ENCODE assay signal across 8 cellular contexts in genomic region chr4:56655627-56656345, GRCh38. TPM values are rescaled to one million over a fixed set of nuclear protein-coding genes. Genes with fewer than 3 reads are reported as not detected.
DNase-seq lines count a peak whose midpoint lies in the region; ATAC-seq and TF ChIP-seq lines count a peak whose summit lies in the region.

No MANE protein-coding gene starts in this region.

- no peak overlapping the region for H3K27ac ChIP-seq in ectodermal cell (ENCODE audit: insufficient read depth, low read depth, low read length, poor library complexity, severe bottlenecking)
- peak overlapping the region; percentile 74 for H3K27ac ChIP-seq in temporal lobe (ENCODE audit: low read depth, low read length)

- peaks cover 7% of the 10 kb centered on the region for H3K4me1 ChIP-seq in ectodermal cell (ENCODE audit: control insufficient read depth, insufficient read depth, low read length)

- WGBS in ectodermal cell, 2 experiments = 0 to 1% methylated on average over 79 of the region's 79 CpGs

- no peak overlapping the region for H3K27ac Mint-ChIP-seq in mesothelial cell of epicardium

- H3K4me3 ChIP-seq in ectodermal cell (ENCODE audit: insufficient read depth, low read depth, low read length) = peak overlapping the region; percentile 43

- DNase-seq in UCSD-AML1 (lab: John Stamatoyannopoulos, UW; ENCODE audit: unreplicated experiment) (peak; percentile 26), mesothelial cell of epicardium (ENCODE audit: low spot score in 2 of 2, unreplicated experiment in 2 of 2) (peak in 1 of 2 experiments; percentile 48), RPMI8226 (no peak), mesenteric fat pad (ENCODE audit: low spot score) (no peak)

- ATAC-seq in GM18868 (IDR thresholded peaks at IDR 0.05; ENCODE audit: unreplicated experiment) (peak; percentile 21), HG03439 (IDR thresholded peaks at IDR 0.05; ENCODE audit: unreplicated experiment) (no peak)

- H3K27me3 Mint-ChIP-seq in mesothelial cell of epicardium (ENCODE audit: low read depth) = peaks cover 85% of the 10 kb centered on the region

- no peaks in the 10 kb centered on the region for H3K9me3 ChIP-seq in ectodermal cell (ENCODE audit: control insufficient read depth, low read length)

- peak overlapping the region; percentile 85 for H3K4me3 Mint-ChIP-seq in mesothelial cell of epicardium

- TF ChIP-seq CTCF in mesothelial cell of epicardium (IDR thresholded peaks at IDR 0.05; ENCODE audit: unreplicated experiment) = no peak

- peaks cover 61% of the 10 kb centered on the region for H3K27me3 ChIP-seq in ectodermal cell (ENCODE audit: control insufficient read depth, insufficient read depth, low read length, poor library complexity, severe bottlenecking)

- no peaks in the 10 kb centered on the region for H3K36me3 ChIP-seq in ectodermal cell (ENCODE audit: control insufficient read depth, insufficient read depth, low read length)

- H3K36me3 Mint-ChIP-seq in mesothelial cell of epicardium = no peaks in the 10 kb centered on the region

- peaks cover 35% of the 10 kb centered on the region for H3K4me1 Mint-ChIP-seq in mesothelial cell of epicardium

- no peaks in the 10 kb centered on the region for H3K9me3 Mint-ChIP-seq in mesothelial cell of epicardium

RNA-seq across cellular contexts. Expression of gene HOPX, which starts 25.3 kb away (rescaled TPM):
- not detected for polyA plus RNA-seq in ectodermal cell (2013, experiment 1 of 4)
- polyA plus RNA-seq in ectodermal cell (2013, experiment 2 of 4) = not detected
- polyA plus RNA-seq in ectodermal cell (2013, experiment 3 of 4) = 0.85 TPM
- 1.1 TPM for polyA plus RNA-seq in ectodermal cell (2013, experiment 4 of 4)
- total RNA-seq in mesothelial cell of epicardium = 2.7 to 3.3 TPM (median 3.1 TPM) in 3 replicates
- 58.0 TPM for total RNA-seq in temporal lobe
- total RNA-seq in mesenteric fat pad = 3.2 TPM

Comparison
In these comparisons a context has a peak if more than half of its experiments do, and no peak if none do; other contexts are left out.
1. RNA of gene HOPX, which starts 25.3 kb away (total RNA-seq): 58.0 TPM in temporal lobe (single experiment); 2.7 to 3.3 TPM in mesothelial cell of epicardium and 3.2 TPM in mesenteric fat pad (single experiment); every median in the first group is over 10 times any median in the second.